9 cellular contexts compared by ENCODE assay signal in genomic region chr6:107318100-107318736, GRCh38.
DNase-seq lines count a peak whose midpoint lies in the region; ATAC-seq and TF ChIP-seq lines count a peak whose summit lies in the region.
"Had no signal": no experiment of that assay in that cellular context is flagged by ENCODE, and none has a peak within 500 bp of the region (broad histone marks: within the 10 kb centered on the region; RNA-seq: fewer than 3 reads in every experiment).

No MANE protein-coding gene starts in this region.

- DNase-seq in AG08395 (ENCODE audit: low spot score) (peak; percentile 71), NCI-H2029 (lab: John Stamatoyannopoulos, UW) (peak; percentile 57), WERI-Rb-1 (peak; percentile 60), fibroblast of lung (ENCODE audit: low read depth in 2 of 2) (peak; percentile 49 to 71), nephron progenitor cell (peak; percentile 33)

- no peak overlapping the region for H3K27ac Mint-ChIP-seq in nephron progenitor cell

- H3K27me3 Mint-ChIP-seq in nephron progenitor cell (ENCODE audit: low read depth, poor library complexity), result peaks cover 3% of the 10 kb centered on the region

- no peak overlapping the region for H3K4me3 Mint-ChIP-seq in nephron progenitor cell

- no peak overlapping the region for H2AFZ ChIP-seq in fibroblast of lung (ENCODE audit: low read length)

- no peak overlapping the region for H3K9ac ChIP-seq in fibroblast of lung (ENCODE audit: insufficient read depth, low read length)

- no peak overlapping the region for H3K4me2 ChIP-seq in fibroblast of lung (ENCODE audit: extremely low read depth, insufficient read depth, low read length)

- H3K27me3 ChIP-seq in WERI-Rb-1 (ENCODE audit: insufficient read depth, low read depth, severe bottlenecking) (no peaks in the 10 kb centered on the region), fibroblast of lung (ENCODE audit: control insufficient read depth, insufficient read depth, low read length) (no peaks in the 10 kb centered on the region)
- H3K27me3 ChIP-seq: neutrophil had no signal

- no peak overlapping the region for H3K27ac ChIP-seq in WERI-Rb-1
- no peak overlapping the region for H3K27ac ChIP-seq in fibroblast of lung (ENCODE audit: insufficient read depth, low read length)
- H3K27ac ChIP-seq: neutrophil had no signal

- H3K9me3 Mint-ChIP-seq in nephron progenitor cell, result no peaks in the 10 kb centered on the region

- H3K79me2 ChIP-seq in fibroblast of lung (ENCODE audit: control insufficient read depth, insufficient read depth, low read length), result no peaks in the 10 kb centered on the region

- H3K36me3 Mint-ChIP-seq in nephron progenitor cell (ENCODE audit: low read depth), result no peaks in the 10 kb centered on the region

- no peaks in the 10 kb centered on the region for H3K9me3 ChIP-seq in WERI-Rb-1 (ENCODE audit: severe bottlenecking)
- H3K9me3 ChIP-seq in fibroblast of lung (ENCODE audit: control insufficient read depth, insufficient read depth, low read depth, low read length), result no peaks in the 10 kb centered on the region
- H3K9me3 ChIP-seq: neutrophil had no signal

- TF ChIP-seq CTCF in GM12874 (IDR thresholded peaks at IDR 0.05; ENCODE audit: insufficient read depth, low read depth, low read length) (peak; percentile 72), WERI-Rb-1 (IDR thresholded peaks at IDR 0.05; ENCODE audit: low read depth, low read length) (peak; percentile 79), fibroblast of lung (conservative IDR thresholded peaks at IDR 0.05 in 1 of 2, IDR thresholded peaks at IDR 0.05 in 1 of 2; ENCODE audit: low read depth in 1 of 2, low read length in 2 of 2) (peak; percentile 74 to 87), nephron progenitor cell (IDR thresholded peaks at IDR 0.05) (peak; percentile 47)

- H3K36me3 ChIP-seq in WERI-Rb-1 (no peaks in the 10 kb centered on the region), fibroblast of lung (ENCODE audit: control insufficient read depth, insufficient read depth, low read length) (no peaks in the 10 kb centered on the region)
- H3K36me3 ChIP-seq: neutrophil had no signal

- H3K4me3 ChIP-seq in WERI-Rb-1 (ENCODE audit: low read depth, low read length), result no peak overlapping the region
- H3K4me3 ChIP-seq in fibroblast of lung (replicated peaks in 1 of 4; ENCODE audit: control extremely low read depth in 1 of 4, insufficient read depth in 1 of 4, low read depth in 3 of 4, low read length in 4 of 4), result no peak overlapping the region

- no peaks in the 10 kb centered on the region for H4K20me1 ChIP-seq in fibroblast of lung (ENCODE audit: control insufficient read depth, extremely low read depth, insufficient read depth, low read length)

- H3K4me1 Mint-ChIP-seq in nephron progenitor cell, result peaks cover 24% of the 10 kb centered on the region

- ATAC-seq in HG02852 (IDR thresholded peaks at IDR 0.05; ENCODE audit: unreplicated experiment), result peak; percentile 86
- no peak for ATAC-seq in GM21737 (IDR thresholded peaks at IDR 0.05; ENCODE audit: unreplicated experiment)

- peaks cover 7% of the 10 kb centered on the region for H3K4me1 ChIP-seq in fibroblast of lung (ENCODE audit: control insufficient read depth, extremely low read depth, insufficient read depth, low read length)
